ENCODE assay signal across 9 cellular contexts in genomic region chr9:130845901-130846381, GRCh38. TPM values are rescaled to one million over a fixed set of nuclear protein-coding genes. Genes with fewer than 3 reads are reported as not detected.
A peak's percentile ranks its signal among the peaks of the same experiment; 100 is the strongest.
DNase-seq lines count a peak whose midpoint lies in the region; ATAC-seq, FAIRE-seq and TF ChIP-seq lines count a peak whose summit lies in the region.
"Had no signal": no experiment of that assay in that cellular context is flagged by ENCODE, and none has a peak within 500 bp of the region (broad histone marks: within the 10 kb centered on the region; RNA-seq: fewer than 3 reads in every experiment).

No MANE protein-coding gene starts in this region.

- peaks cover 73% of the 10 kb centered on the region for H3K79me2 ChIP-seq in keratinocyte (ENCODE audit: control insufficient read depth, insufficient read depth, low read length)

- no peaks in the 10 kb centered on the region for H3K27me3 ChIP-seq in keratinocyte (ENCODE audit: control insufficient read depth, extremely low read depth, insufficient read depth, low read length)

- H3K9me1 ChIP-seq in keratinocyte (ENCODE audit: control insufficient read depth, extremely low read depth, insufficient read depth, low read length): peaks cover 4% of the 10 kb centered on the region

- no peak overlapping the region for H3K4me3 ChIP-seq in keratinocyte (ENCODE audit: control insufficient read depth in 2 of 3, extremely low read depth in 1 of 3, insufficient read depth in 2 of 3, low read depth in 1 of 3, low read length in 3 of 3)

- dilution Hi-C loops in keratinocyte (cut with MboI; ENCODE audit: extremely low pct_ligation_motif_present, low sequenced_read_pairs): no loop called here

- no peaks in the 10 kb centered on the region for H3K36me3 ChIP-seq in keratinocyte (ENCODE audit: control insufficient read depth in 2 of 2, extremely low read depth in 1 of 2, insufficient read depth in 2 of 2, low read length in 2 of 2)

- no peaks in the 10 kb centered on the region for H4K20me1 ChIP-seq in keratinocyte (ENCODE audit: control insufficient read depth, extremely low read depth, insufficient read depth, low read length)

- peak overlapping the region; percentile 3 for H3K4me2 ChIP-seq in keratinocyte (ENCODE audit: control insufficient read depth, extremely low read depth, insufficient read depth, low read depth, low read length)

- no peak for FAIRE-seq in keratinocyte (lab: Jason Lieb, UNC)

- ATAC-seq in GM19467 (IDR thresholded peaks at IDR 0.05; ENCODE audit: unreplicated experiment) (no peak), HG03095 (IDR thresholded peaks at IDR 0.05; ENCODE audit: unreplicated experiment) (no peak)

- H2AFZ ChIP-seq in keratinocyte (ENCODE audit: control insufficient read depth, low read length): no peak overlapping the region

- no peaks in the 10 kb centered on the region for H3K9me3 ChIP-seq in keratinocyte (ENCODE audit: control insufficient read depth, low read depth, low read length)

- DNase-seq in LHCN-M2 (ENCODE audit: low read depth) (peak; percentile 94), caudate nucleus (lab: John Stamatoyannopoulos, UW) (peak in 2 of 61 donors; percentile 25 to 28), keratinocyte (ENCODE audit: low read depth, low spot score) (no peak), substantia nigra (lab: John Stamatoyannopoulos, UW) (peak in 3 of 49 donors; percentile 19 to 53 (median 41)), NCI-H774 (lab: John Stamatoyannopoulos, UW) (no peak)
- DNase-seq in activated CD8-positive, alpha-beta memory T cell treated with anti-CD3 and anti-CD28 coated beads for 24 hours: no peak
- DNase-seq: stimulated activated CD4-positive, alpha-beta T cell treated with anti-CD3 and anti-CD28 coated beads, Interleukin-15, amount 100 ng/mL, for 24 hours had no signal

- H3K9ac ChIP-seq in keratinocyte (ENCODE audit: control insufficient read depth, extremely low read depth, insufficient read depth, low read length): no peak overlapping the region

- H3K4me1 ChIP-seq in keratinocyte (ENCODE audit: control insufficient read depth, extremely low read depth, insufficient read depth, low read length): peaks cover 28% of the 10 kb centered on the region

- H3K27ac ChIP-seq in caudate nucleus (ENCODE audit: low read depth, low read length) (peak overlapping the region; percentile 89), keratinocyte (ENCODE audit: control insufficient read depth, insufficient read depth, low read length) (no peak overlapping the region), substantia nigra (ENCODE audit: low read depth, low read length, poor library complexity, severe bottlenecking) (peak overlapping the region; percentile 73)

- no peak for TF ChIP-seq CTCF in keratinocyte (optimal IDR thresholded peaks at IDR 0.05 in 1 of 3, IDR thresholded peaks at IDR 0.05 in 1 of 3, conservative IDR thresholded peaks at IDR 0.05 in 1 of 3; ENCODE audit: extremely low read depth in 1 of 3, insufficient read depth in 2 of 3, low read length in 3 of 3)

RNA-seq across cellular contexts. Expression of gene ABL1, which starts 10.9 kb away (rescaled TPM):
- 63.4 and 70.9 TPM in 2 replicates for total RNA-seq in LHCN-M2 (2014; rRNA removed)
- 51.8 TPM for polyA plus RNA-seq in LHCN-M2 (2012)
- polyA plus RNA-seq in keratinocyte: 13.8 to 20.3 TPM (median 17.0 TPM) in 3 replicates
- polyA plus RNA-seq in keratinocyte (2011; ENCODE audit: low read depth): 4.4 TPM
- 18.5 and 19.7 TPM in 2 replicates for polyA plus RNA-seq in keratinocyte (2011; cell fraction: cytosol; rRNA removed)
- polyA plus RNA-seq in keratinocyte (2011; cell fraction: nucleus; rRNA removed): 32.4 and 44.0 TPM in 2 replicates
- 13.8 and 31.5 TPM in 2 replicates for polyA plus RNA-seq in keratinocyte (2012; ENCODE audit: low replicate concordance)
- polyA minus RNA-seq in keratinocyte: 32.8 to 61.8 TPM (median 37.2 TPM) in 3 replicates
- polyA minus RNA-seq in keratinocyte (2011; cell fraction: cytosol; rRNA and poly(A)+ RNA removed): 35.9 TPM
- 34.1 and 59.8 TPM in 2 replicates for polyA minus RNA-seq in keratinocyte (2011; cell fraction: nucleus; rRNA and poly(A)+ RNA removed)

RNA-seq across cellular contexts. Expression of gene QRFP, which starts 50.7 kb away (rescaled TPM):
- total RNA-seq in LHCN-M2 (2014; rRNA removed): not detected in 2 replicates
- polyA plus RNA-seq in LHCN-M2 (2012): 0.52 TPM
- polyA plus RNA-seq in keratinocyte: not detected in 3 replicates
- not detected for polyA plus RNA-seq in keratinocyte (2011; ENCODE audit: low read depth)
- not detected in 2 replicates for polyA plus RNA-seq in keratinocyte (2011; cell fraction: cytosol; rRNA removed)
- not detected in 2 replicates for polyA plus RNA-seq in keratinocyte (2011; cell fraction: nucleus; rRNA removed)
- polyA plus RNA-seq in keratinocyte (2012; ENCODE audit: low replicate concordance): 0.10 and 0.18 TPM in 2 replicates
- not detected in 3 replicates for polyA minus RNA-seq in keratinocyte
- not detected for polyA minus RNA-seq in keratinocyte (2011; cell fraction: cytosol; rRNA and poly(A)+ RNA removed)
- not detected in 2 replicates for polyA minus RNA-seq in keratinocyte (2011; cell fraction: nucleus; rRNA and poly(A)+ RNA removed)
